1 cellular context compared by ENCODE assay signal in the genomic region with DNA sequence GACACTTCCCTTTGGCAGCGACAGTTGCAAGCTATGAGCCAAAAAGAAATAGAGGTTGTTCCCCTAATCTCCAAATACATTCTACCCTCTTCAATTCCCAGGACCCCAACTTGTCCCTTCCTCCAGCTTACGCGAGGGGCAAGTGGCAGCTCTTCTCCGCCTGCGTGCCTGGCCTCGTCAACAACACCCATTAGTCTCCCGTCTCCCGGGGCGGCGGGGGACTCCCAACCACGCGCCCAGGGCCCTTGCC.
TF ChIP-seq lines count a peak whose summit lies in the region.

No MANE protein-coding gene starts in this region.

TF ChIP-seq in GM23338, 12 proteins besides CTCF, POLR2A, EP300 and RAD21 (continued from another document):
- TF ChIP-seq, protein P1, sequence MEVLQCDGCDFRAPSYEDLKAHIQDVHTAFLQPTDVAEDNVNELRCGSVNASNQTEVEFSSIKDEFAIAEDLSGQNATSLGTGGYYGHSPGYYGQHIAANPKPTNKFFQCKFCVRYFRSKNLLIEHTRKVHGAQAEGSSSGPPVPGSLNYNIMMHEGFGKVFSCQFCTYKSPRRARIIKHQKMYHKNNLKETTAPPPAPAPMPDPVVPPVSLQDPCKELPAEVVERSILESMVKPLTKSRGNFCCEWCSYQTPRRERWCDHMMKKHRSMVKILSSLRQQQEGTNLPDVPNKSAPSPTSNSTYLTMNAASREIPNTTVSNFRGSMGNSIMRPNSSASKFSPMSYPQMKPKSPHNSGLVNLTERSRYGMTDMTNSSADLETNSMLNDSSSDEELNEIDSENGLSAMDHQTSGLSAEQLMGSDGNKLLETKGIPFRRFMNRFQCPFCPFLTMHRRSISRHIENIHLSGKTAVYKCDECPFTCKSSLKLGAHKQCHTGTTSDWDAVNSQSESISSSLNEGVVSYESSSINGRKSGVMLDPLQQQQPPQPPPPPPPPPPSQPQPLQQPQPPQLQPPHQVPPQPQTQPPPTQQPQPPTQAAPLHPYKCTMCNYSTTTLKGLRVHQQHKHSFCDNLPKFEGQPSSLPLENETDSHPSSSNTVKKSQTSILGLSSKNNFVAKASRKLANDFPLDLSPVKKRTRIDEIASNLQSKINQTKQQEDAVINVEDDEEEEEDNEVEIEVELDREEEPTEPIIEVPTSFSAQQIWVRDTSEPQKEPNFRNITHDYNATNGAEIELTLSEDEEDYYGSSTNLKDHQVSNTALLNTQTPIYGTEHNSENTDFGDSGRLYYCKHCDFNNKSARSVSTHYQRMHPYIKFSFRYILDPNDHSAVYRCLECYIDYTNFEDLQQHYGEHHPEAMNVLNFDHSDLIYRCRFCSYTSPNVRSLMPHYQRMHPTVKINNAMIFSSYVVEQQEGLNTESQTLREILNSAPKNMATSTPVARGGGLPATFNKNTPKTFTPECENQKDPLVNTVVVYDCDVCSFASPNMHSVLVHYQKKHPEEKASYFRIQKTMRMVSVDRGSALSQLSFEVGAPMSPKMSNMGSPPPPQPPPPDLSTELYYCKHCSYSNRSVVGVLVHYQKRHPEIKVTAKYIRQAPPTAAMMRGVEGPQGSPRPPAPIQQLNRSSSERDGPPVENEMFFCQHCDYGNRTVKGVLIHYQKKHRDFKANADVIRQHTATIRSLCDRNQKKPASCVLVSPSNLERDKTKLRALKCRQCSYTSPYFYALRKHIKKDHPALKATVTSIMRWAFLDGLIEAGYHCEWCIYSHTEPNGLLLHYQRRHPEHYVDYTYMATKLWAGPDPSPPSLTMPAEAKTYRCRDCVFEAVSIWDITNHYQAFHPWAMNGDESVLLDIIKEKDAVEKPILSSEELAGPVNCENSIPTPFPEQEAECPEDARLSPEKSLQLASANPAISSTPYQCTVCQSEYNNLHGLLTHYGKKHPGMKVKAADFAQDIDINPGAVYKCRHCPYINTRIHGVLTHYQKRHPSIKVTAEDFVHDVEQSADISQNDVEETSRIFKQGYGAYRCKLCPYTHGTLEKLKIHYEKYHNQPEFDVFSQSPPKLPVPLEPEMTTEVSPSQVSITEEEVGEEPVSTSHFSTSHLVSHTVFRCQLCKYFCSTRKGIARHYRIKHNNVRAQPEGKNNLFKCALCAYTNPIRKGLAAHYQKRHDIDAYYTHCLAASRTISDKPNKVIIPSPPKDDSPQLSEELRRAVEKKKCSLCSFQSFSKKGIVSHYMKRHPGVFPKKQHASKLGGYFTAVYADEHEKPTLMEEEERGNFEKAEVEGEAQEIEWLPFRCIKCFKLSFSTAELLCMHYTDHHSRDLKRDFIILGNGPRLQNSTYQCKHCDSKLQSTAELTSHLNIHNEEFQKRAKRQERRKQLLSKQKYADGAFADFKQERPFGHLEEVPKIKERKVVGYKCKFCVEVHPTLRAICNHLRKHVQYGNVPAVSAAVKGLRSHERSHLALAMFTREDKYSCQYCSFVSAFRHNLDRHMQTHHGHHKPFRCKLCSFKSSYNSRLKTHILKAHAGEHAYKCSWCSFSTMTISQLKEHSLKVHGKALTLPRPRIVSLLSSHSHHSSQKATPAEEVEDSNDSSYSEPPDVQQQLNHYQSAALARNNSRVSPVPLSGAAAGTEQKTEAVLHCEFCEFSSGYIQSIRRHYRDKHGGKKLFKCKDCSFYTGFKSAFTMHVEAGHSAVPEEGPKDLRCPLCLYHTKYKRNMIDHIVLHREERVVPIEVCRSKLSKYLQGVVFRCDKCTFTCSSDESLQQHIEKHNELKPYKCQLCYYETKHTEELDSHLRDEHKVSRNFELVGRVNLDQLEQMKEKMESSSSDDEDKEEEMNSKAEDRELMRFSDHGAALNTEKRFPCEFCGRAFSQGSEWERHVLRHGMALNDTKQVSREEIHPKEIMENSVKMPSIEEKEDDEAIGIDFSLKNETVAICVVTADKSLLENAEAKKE (CRISPR knock-in tag; IDR thresholded peaks at IDR 0.05), result no peak
- TF ChIP-seq POLR2AphosphoS5 (IDR thresholded peaks at IDR 0.05; ENCODE audit: low read depth), result no peak
- no peak for TF ChIP-seq ZNF331 (CRISPR knock-in tag; IDR thresholded peaks at IDR 0.05; ENCODE audit: low read depth)
- TF ChIP-seq ETS1 (IDR thresholded peaks at IDR 0.05), result no peak
- no peak for TF ChIP-seq EZH2 (IDR thresholded peaks at IDR 0.05; ENCODE audit: low read depth, unreplicated experiment)
- TF ChIP-seq, protein P2, sequence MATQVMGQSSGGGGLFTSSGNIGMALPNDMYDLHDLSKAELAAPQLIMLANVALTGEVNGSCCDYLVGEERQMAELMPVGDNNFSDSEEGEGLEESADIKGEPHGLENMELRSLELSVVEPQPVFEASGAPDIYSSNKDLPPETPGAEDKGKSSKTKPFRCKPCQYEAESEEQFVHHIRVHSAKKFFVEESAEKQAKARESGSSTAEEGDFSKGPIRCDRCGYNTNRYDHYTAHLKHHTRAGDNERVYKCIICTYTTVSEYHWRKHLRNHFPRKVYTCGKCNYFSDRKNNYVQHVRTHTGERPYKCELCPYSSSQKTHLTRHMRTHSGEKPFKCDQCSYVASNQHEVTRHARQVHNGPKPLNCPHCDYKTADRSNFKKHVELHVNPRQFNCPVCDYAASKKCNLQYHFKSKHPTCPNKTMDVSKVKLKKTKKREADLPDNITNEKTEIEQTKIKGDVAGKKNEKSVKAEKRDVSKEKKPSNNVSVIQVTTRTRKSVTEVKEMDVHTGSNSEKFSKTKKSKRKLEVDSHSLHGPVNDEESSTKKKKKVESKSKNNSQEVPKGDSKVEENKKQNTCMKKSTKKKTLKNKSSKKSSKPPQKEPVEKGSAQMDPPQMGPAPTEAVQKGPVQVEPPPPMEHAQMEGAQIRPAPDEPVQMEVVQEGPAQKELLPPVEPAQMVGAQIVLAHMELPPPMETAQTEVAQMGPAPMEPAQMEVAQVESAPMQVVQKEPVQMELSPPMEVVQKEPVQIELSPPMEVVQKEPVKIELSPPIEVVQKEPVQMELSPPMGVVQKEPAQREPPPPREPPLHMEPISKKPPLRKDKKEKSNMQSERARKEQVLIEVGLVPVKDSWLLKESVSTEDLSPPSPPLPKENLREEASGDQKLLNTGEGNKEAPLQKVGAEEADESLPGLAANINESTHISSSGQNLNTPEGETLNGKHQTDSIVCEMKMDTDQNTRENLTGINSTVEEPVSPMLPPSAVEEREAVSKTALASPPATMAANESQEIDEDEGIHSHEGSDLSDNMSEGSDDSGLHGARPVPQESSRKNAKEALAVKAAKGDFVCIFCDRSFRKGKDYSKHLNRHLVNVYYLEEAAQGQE (IDR thresholded peaks at IDR 0.05; ENCODE audit: unreplicated experiment), result no peak
- TF ChIP-seq JUNB (IDR thresholded peaks at IDR 0.05; ENCODE audit: unreplicated experiment), result no peak
- no peak for TF ChIP-seq EZH2phosphoT487 (IDR thresholded peaks at IDR 0.05; ENCODE audit: unreplicated experiment)
- TF ChIP-seq CREB1 (CRISPR knock-in tag; IDR thresholded peaks at IDR 0.05; ENCODE audit: low read depth), result no peak
- no peak for TF ChIP-seq NANOG (IDR thresholded peaks at IDR 0.05; ENCODE audit: borderline replicate concordance)
